In the genomic region with DNA sequence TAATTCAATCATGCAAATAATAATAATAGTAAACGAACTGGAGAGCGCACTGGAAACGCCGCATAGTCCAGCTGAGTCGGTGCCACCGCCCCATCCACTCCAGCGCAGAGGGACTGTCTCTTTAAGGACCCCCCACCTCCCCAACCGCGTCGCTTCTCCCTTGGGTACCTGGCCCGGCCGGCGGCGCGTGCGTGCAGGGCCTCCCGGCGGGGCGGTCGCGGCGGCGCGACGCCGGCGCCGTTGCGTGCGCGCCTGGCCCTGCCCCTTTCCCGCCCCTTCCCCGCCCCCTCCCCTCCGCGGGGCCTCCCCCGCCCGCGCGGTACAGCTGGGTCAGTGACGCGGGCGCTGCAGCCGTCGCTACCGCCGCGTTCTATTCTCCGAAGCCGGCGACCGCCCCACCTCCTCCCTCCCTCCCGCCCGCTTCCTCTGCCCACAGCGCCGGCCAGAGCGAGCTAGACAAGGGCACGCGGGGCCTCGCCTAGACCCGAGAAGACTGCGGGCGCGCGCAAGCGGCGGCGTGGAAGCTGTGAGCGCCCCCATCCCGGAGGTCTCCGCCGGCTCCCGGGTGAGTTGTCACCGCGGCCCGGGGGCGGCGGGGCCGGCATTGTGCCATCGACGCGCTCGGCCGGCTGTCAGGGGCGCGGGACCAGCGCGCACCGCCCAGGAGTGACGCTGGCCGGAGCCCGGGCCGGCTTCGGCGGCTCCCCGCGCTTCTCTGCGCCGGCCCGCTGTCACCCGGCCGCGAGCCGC, we compare ENCODE assay signal across 8 cellular contexts.
DNase-seq lines count a peak whose midpoint lies in the region; ATAC-seq and TF ChIP-seq lines count a peak whose summit lies in the region.

A gene with protein sequence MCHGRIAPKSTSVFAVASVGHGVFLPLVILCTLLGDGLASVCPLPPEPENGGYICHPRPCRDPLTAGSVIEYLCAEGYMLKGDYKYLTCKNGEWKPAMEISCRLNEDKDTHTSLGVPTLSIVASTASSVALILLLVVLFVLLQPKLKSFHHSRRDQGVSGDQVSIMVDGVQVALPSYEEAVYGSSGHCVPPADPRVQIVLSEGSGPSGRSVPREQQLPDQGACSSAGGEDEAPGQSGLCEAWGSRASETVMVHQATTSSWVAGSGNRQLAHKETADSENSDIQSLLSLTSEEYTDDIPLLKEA (plus strand): TSS at position 333 of the 750 bp plus-strand sequence. CDS start 46,997 bp downstream, outside the sequence.

- no peak for TF ChIP-seq CTCF in astrocyte of the cerebellum (IDR thresholded peaks at IDR 0.05; ENCODE audit: low read depth, low read length, missing control alignments)

- ATAC-seq in GM18498 (IDR thresholded peaks at IDR 0.05; ENCODE audit: unreplicated experiment), result peak; percentile 70
- peak; percentile 44 for ATAC-seq in HG02943 (IDR thresholded peaks at IDR 0.05; ENCODE audit: low read depth, unreplicated experiment)
- ATAC-seq in GM18858 (IDR thresholded peaks at IDR 0.05; ENCODE audit: unreplicated experiment), result no peak

- in situ Hi-C loops in astrocyte of the cerebellum (cut with HindIII; ENCODE audit: low sequenced_read_pairs), result no loop called here

- peak within 1 kb of the TSS; percentile 73 for H3K4me3 ChIP-seq in astrocyte of the cerebellum (ENCODE audit: low read depth, low read length)

- DNase-seq in NCI-H2029 treated with DMSO at 0.1 percent for 48 hours (lab: John Stamatoyannopoulos, UW), result peak; percentile 27
- peak; percentile 81 for DNase-seq in T1000 (lab: John Stamatoyannopoulos, UW)
- DNase-seq in astrocyte of the cerebellum (ENCODE audit: low read depth), result peak; percentile 49
- DNase-seq in hepatic stellate cell (ENCODE audit: low spot score), result peak; percentile 88
- DNase-seq in retina, result peak; percentile 91

Comparison
In these comparisons a context has a peak if more than half of its experiments do, and no peak if none do; other contexts are left out.
1. DNase-seq: peak in every context shown above with its lines; median percentile 91 in retina; 88 in hepatic stellate cell; 81 in T1000; 49 in astrocyte of the cerebellum; 27 in NCI-H2029 treated with DMSO at 0.1 percent for 48 hours.